In genomic region chr6:157161912-157162311, GRCh38 we compare ENCODE assay signal across 1 cellular context.
TF ChIP-seq lines count a peak whose summit lies in the region.

No MANE protein-coding gene starts in this region.

TF ChIP-seq in GM23338, 12 proteins besides CTCF, POLR2A, EP300 and RAD21 (continued from another document):
- no peak for TF ChIP-seq REST (IDR thresholded peaks at IDR 0.05; ENCODE audit: unreplicated experiment)
- TF ChIP-seq ZNF114 (CRISPR knock-in tag; IDR thresholded peaks at IDR 0.05) = no peak
- TF ChIP-seq ETS1 (IDR thresholded peaks at IDR 0.05) = no peak
- no peak for TF ChIP-seq CREB1 (CRISPR knock-in tag; IDR thresholded peaks at IDR 0.05; ENCODE audit: low read depth)
- TF ChIP-seq ZNF331 (CRISPR knock-in tag; IDR thresholded peaks at IDR 0.05; ENCODE audit: low read depth) = no peak
- TF ChIP-seq STAT1 (IDR thresholded peaks at IDR 0.05; ENCODE audit: unreplicated experiment) = no peak
- no peak for TF ChIP-seq EZH2 (IDR thresholded peaks at IDR 0.05; ENCODE audit: low read depth, unreplicated experiment)
